12 cellular contexts compared by ENCODE assay signal in the genomic region with DNA sequence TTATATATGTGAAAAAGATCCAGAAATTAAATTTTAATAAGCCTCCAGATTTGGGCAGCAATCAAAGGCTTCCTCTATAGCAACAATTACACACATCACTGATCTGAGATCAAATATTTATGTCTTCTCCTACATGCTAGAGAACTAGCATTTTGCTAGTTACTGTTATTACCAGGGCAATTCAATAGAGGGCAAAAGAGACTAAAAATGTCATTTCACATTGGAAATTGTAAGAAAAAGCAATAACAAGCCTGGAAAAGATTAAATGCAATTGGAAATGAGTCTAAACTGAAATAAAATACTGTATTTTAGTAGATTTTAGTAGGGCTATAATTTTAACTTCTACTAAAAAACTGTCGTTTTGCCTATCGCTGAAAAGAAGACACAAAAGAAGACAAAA. TPM values are rescaled to one million over a fixed set of nuclear protein-coding genes. Genes with fewer than 3 reads are reported as not detected.
DNase-seq lines count a peak whose midpoint lies in the region; ATAC-seq, FAIRE-seq and TF ChIP-seq lines count a peak whose summit lies in the region.
"Had no signal": no experiment of that assay in that cellular context is flagged by ENCODE, and none has a peak within 500 bp of the region (broad histone marks: within the 10 kb centered on the region; RNA-seq: fewer than 3 reads in every experiment).

No MANE protein-coding gene starts in this region.

- FAIRE-seq in endothelial cell of umbilical vein (lab: Jason Lieb, UNC), result no peak
- FAIRE-seq: GM18507 had no signal

- no peaks in the 10 kb centered on the region for H3K36me3 Mint-ChIP-seq in effector memory CD8-positive, alpha-beta T cell (ENCODE audit: insufficient read depth)

- no peaks in the 10 kb centered on the region for H3K36me3 ChIP-seq in OCI-LY3 (replicated peaks; ENCODE audit: low read depth, low read length)
- no peaks in the 10 kb centered on the region for H3K36me3 ChIP-seq in endothelial cell of umbilical vein (ENCODE audit: control insufficient read depth in 2 of 2, extremely low read depth in 1 of 2, insufficient read depth in 2 of 2, low read length in 2 of 2)
- no peaks in the 10 kb centered on the region for H3K36me3 ChIP-seq in psoas muscle (ENCODE audit: insufficient read depth in 1 of 2, low read depth in 1 of 2)
- no peaks in the 10 kb centered on the region for H3K36me3 ChIP-seq in effector memory CD4-positive, alpha-beta T cell (ENCODE audit: control insufficient read depth, insufficient read depth, low read length)
- H3K36me3 ChIP-seq: neutrophil had no signal

- H3K4me1 ChIP-seq in OCI-LY3 (ENCODE audit: low read length) (peaks cover 14% of the 10 kb centered on the region), endothelial cell of umbilical vein (ENCODE audit: control insufficient read depth, extremely low read depth, insufficient read depth, low read length) (no peaks in the 10 kb centered on the region), psoas muscle (peaks cover 3% of the 10 kb centered on the region)
- no peaks in the 10 kb centered on the region for H3K4me1 ChIP-seq in effector memory CD4-positive, alpha-beta T cell (ENCODE audit: control insufficient read depth, insufficient read depth, low read length, poor library complexity, severe bottlenecking)

- H3K79me2 ChIP-seq in OCI-LY3 (ENCODE audit: low read length) (no peaks in the 10 kb centered on the region), endothelial cell of umbilical vein (ENCODE audit: control insufficient read depth, insufficient read depth, low read length) (no peaks in the 10 kb centered on the region)

- WGBS in psoas muscle, 3 donors, result 66 to 70% (median 69%) methylated on average over 2 of the region's 2 CpGs

- TF ChIP-seq CTCF in GM10266 (IDR thresholded peaks at IDR 0.05; ENCODE audit: control insufficient read depth, insufficient read depth, low read depth, missing control alignments) (peak; percentile 18), OCI-LY3 (IDR thresholded peaks at IDR 0.05; ENCODE audit: low read depth, low read length) (peak; percentile 47), endothelial cell of umbilical vein (IDR thresholded peaks at IDR 0.05; ENCODE audit: extremely low read depth in 1 of 2, insufficient read depth in 1 of 2, low read depth in 1 of 2, low read length in 2 of 2) (peak in 1 of 2 donors; percentile 28), psoas muscle (IDR thresholded peaks at IDR 0.05) (peak; percentile 45)

- POLR2A ChIA-PET in endothelial cell of umbilical vein (lab: Charles Lee), result no interaction called here

- no peak overlapping the region for H3K27ac Mint-ChIP-seq in effector memory CD8-positive, alpha-beta T cell

- no peaks in the 10 kb centered on the region for H3K27me3 ChIP-seq in OCI-LY3 (ENCODE audit: low read depth, low read length)
- no peaks in the 10 kb centered on the region for H3K27me3 ChIP-seq in endothelial cell of umbilical vein (ENCODE audit: control insufficient read depth in 2 of 2, insufficient read depth in 2 of 2, low read length in 2 of 2)
- no peaks in the 10 kb centered on the region for H3K27me3 ChIP-seq in psoas muscle (ENCODE audit: insufficient read depth in 3 of 3, low read length in 2 of 3)
- H3K27me3 ChIP-seq in effector memory CD4-positive, alpha-beta T cell (replicated peaks; ENCODE audit: control insufficient read depth, insufficient read depth, low read length, poor library complexity, severe bottlenecking), result no peaks in the 10 kb centered on the region
- H3K27me3 ChIP-seq: neutrophil had no signal

- H2AFZ ChIP-seq in OCI-LY3 (ENCODE audit: low read depth, low read length) (no peak overlapping the region), endothelial cell of umbilical vein (ENCODE audit: low read depth, low read length) (no peak overlapping the region)

- no peak for ATAC-seq in psoas muscle
- no peak for ATAC-seq in activated CD4-positive, CD25-positive, alpha-beta regulatory T cell treated with anti-CD3 and anti-CD28 coated beads, Interleukin-2, amount 50 U/mL, for 24 hours
- ATAC-seq in effector memory CD8-positive, alpha-beta T cell (replicated peaks), result no peak

- H3K4me1 Mint-ChIP-seq in effector memory CD8-positive, alpha-beta T cell (ENCODE audit: low read depth in 2 of 2), result no peaks in the 10 kb centered on the region

- H3K4me3 Mint-ChIP-seq in effector memory CD8-positive, alpha-beta T cell, result no peak overlapping the region

- H3K9me3 Mint-ChIP-seq in effector memory CD8-positive, alpha-beta T cell, result peaks cover 3 to 6% of the 10 kb centered on the region in 2 donors

- H3K27ac ChIP-seq in OCI-LY3 (ENCODE audit: low read length) (no peak overlapping the region), endothelial cell of umbilical vein (ENCODE audit: insufficient read depth, low read depth, low read length) (no peak overlapping the region), psoas muscle (no peak overlapping the region)
- H3K27ac ChIP-seq in effector memory CD4-positive, alpha-beta T cell (ENCODE audit: insufficient read depth, low read length, poor library complexity, severe bottlenecking), result no peak overlapping the region
- H3K27ac ChIP-seq: neutrophil had no signal

- TF ChIP-seq POLR2A in endothelial cell of umbilical vein (IDR thresholded peaks at IDR 0.05; ENCODE audit: low read depth, low read length), result no peak

- DNase-seq in GM10266 (ENCODE audit: extremely low spot score), result peak; percentile 20
- DNase-seq in endothelial cell of umbilical vein (ENCODE audit: low read depth, low spot score), result peak; percentile 51
- DNase-seq in psoas muscle, result no peak
- DNase-seq in NCI-H1092 treated with DMSO at 0.1 percent for 48 hours (lab: John Stamatoyannopoulos, UW), result no peak
- DNase-seq in effector memory CD4-positive, alpha-beta T cell, result no peak
- DNase-seq in effector memory CD8-positive, alpha-beta T cell, result no peak
- DNase-seq: activated CD4-positive, alpha-beta T cell treated with anti-CD3 and anti-CD28 coated beads, Interleukin-2, amount 50 U/mL, for 48 hours; NCI-H2081 had no signal

- dilution Hi-C loops in endothelial cell of umbilical vein (cut with MboI; ENCODE audit: extremely low pct_ligation_motif_present, low sequenced_read_pairs), result no loop called here

- H3K9me3 ChIP-seq in OCI-LY3 (ENCODE audit: insufficient read depth, low read length) (0 out of 2 replicates have a peak, but pooled peaks cover 6% of the 10 kb centered on the region), endothelial cell of umbilical vein (replicated peaks; ENCODE audit: control insufficient read depth, insufficient read depth, low read length) (no peaks in the 10 kb centered on the region), psoas muscle (peaks cover 12% of the 10 kb centered on the region)
- H3K9me3 ChIP-seq in effector memory CD4-positive, alpha-beta T cell (ENCODE audit: control insufficient read depth, low read length), result peaks cover 1% of the 10 kb centered on the region

- no TSS peak for BruUV-seq in endothelial cell of umbilical vein (replicated peaks; lab: Mats Ljungman, UMichigan)

- H3K4me3 ChIP-seq in OCI-LY3 (ENCODE audit: low read length), result no peak overlapping the region
- H3K4me3 ChIP-seq in endothelial cell of umbilical vein (replicated peaks in 1 of 3; ENCODE audit: insufficient read depth in 1 of 3, low read depth in 1 of 3, low read length in 3 of 3), result no peak overlapping the region
- H3K4me3 ChIP-seq in psoas muscle, result no peak overlapping the region
- H3K4me3 ChIP-seq in effector memory CD4-positive, alpha-beta T cell (ENCODE audit: insufficient read depth, low read depth, low read length, poor library complexity, severe bottlenecking), result no peak overlapping the region

- no peaks in the 10 kb centered on the region for H3K27me3 Mint-ChIP-seq in effector memory CD8-positive, alpha-beta T cell

- H4K20me1 ChIP-seq in OCI-LY3 (ENCODE audit: insufficient read depth, low read length) (no peaks in the 10 kb centered on the region), endothelial cell of umbilical vein (replicated peaks; ENCODE audit: control insufficient read depth, extremely low read depth, insufficient read depth, low read length) (no peaks in the 10 kb centered on the region)

- intact Hi-C loops in endothelial cell of umbilical vein (cut with micrococcal nuclease), result no loop called here
- intact Hi-C loops in psoas muscle (cut with DNase I), result no loop called here

- no peak overlapping the region for H3K4me2 ChIP-seq in OCI-LY3 (ENCODE audit: low read length)
- H3K4me2 ChIP-seq in endothelial cell of umbilical vein (ENCODE audit: insufficient read depth, low read length), result no peak overlapping the region

- H3K9ac ChIP-seq in OCI-LY3 (ENCODE audit: low read length), result no peak overlapping the region
- no peak overlapping the region for H3K9ac ChIP-seq in endothelial cell of umbilical vein (replicated peaks; ENCODE audit: extremely low read depth, insufficient read depth, low read length)

- H3K9me1 ChIP-seq in endothelial cell of umbilical vein (replicated peaks; ENCODE audit: control insufficient read depth, extremely low read depth, insufficient read depth, low read length), result no peaks in the 10 kb centered on the region

- CTCF ChIA-PET in endothelial cell of umbilical vein (lab: Charles Lee), result interaction anchor here (0.6 to 4.6 kb wide), 24 partner anchors 11 to 515 kb away, joined by 3 to 55 read pairs (median 4); a partner anchor contains a TSS

TF ChIP-seq in endothelial cell of umbilical vein, 7 proteins besides CTCF, POLR2A, EP300 and RAD21 (continues in another document):
- TF ChIP-seq FOS (IDR thresholded peaks at IDR 0.05; ENCODE audit: borderline replicate concordance, insufficient read depth, low read length) (no peak), POLR2AphosphoS5 (IDR thresholded peaks at IDR 0.05; ENCODE audit: insufficient read depth, low read depth, low read length) (no peak), EZH2 (IDR thresholded peaks at IDR 0.05; ENCODE audit: borderline replicate concordance, low read depth, low read length, severe bottlenecking) (no peak), GATA2 (IDR thresholded peaks at IDR 0.05; ENCODE audit: insufficient read depth, insufficient read length, low read depth, low read length) (no peak), JUN (IDR thresholded peaks at IDR 0.05; ENCODE audit: borderline replicate concordance, insufficient read depth, insufficient read length, low read depth) (no peak)
- TF ChIP-seq, protein P1, sequence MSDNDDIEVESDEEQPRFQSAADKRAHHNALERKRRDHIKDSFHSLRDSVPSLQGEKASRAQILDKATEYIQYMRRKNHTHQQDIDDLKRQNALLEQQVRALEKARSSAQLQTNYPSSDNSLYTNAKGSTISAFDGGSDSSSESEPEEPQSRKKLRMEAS (IDR thresholded peaks at IDR 0.05; ENCODE audit: insufficient read depth, insufficient read length), result no peak

RNA-seq across cellular contexts. Expression of a gene that starts 32.6 kb away (rescaled TPM):
- 67.6 and 70.1 TPM in 2 replicates for total RNA-seq in endothelial cell of umbilical vein
- polyA plus RNA-seq in endothelial cell of umbilical vein, result 18.7 and 21.3 TPM in 2 replicates
- 22.5 and 24.0 TPM in 2 replicates for polyA plus RNA-seq in endothelial cell of umbilical vein (2011; cell fraction: cytosol; rRNA removed)
- polyA plus RNA-seq in endothelial cell of umbilical vein (2011; cell fraction: nucleus; rRNA removed), result 27.7 and 28.1 TPM in 2 replicates
- polyA plus RNA-seq in endothelial cell of umbilical vein (2012), result 53.7 and 65.5 TPM in 2 replicates
- 60.4 and 63.6 TPM in 2 replicates for polyA minus RNA-seq in endothelial cell of umbilical vein
- polyA minus RNA-seq in endothelial cell of umbilical vein (2011; cell fraction: cytosol; rRNA and poly(A)+ RNA removed), result 16.9 TPM
- 60.5 and 81.8 TPM in 2 replicates for polyA minus RNA-seq in endothelial cell of umbilical vein (2011; cell fraction: nucleus; rRNA and poly(A)+ RNA removed)
- 100 to 1,000 TPM in 1 of 4 donors, 10 to 100 TPM in 3; 51.5 to 121 (median 65.5) TPM for total RNA-seq in psoas muscle
- polyA plus RNA-seq in psoas muscle, result 10 to 100 TPM; 25.6 to 36.9 (median 26.1) TPM

Comparison
In these comparisons a context has a peak if more than half of its experiments do, and no peak if none do; other contexts are left out.
1. DNase-seq: peak in GM10266 (single experiment) and endothelial cell of umbilical vein (single experiment); none in psoas muscle (0 of 2), NCI-H1092 treated with DMSO at 0.1 percent for 48 hours (single experiment), effector memory CD4-positive, alpha-beta T cell (0 of 3) and effector memory CD8-positive, alpha-beta T cell (0 of 3).